In the genomic region with DNA sequence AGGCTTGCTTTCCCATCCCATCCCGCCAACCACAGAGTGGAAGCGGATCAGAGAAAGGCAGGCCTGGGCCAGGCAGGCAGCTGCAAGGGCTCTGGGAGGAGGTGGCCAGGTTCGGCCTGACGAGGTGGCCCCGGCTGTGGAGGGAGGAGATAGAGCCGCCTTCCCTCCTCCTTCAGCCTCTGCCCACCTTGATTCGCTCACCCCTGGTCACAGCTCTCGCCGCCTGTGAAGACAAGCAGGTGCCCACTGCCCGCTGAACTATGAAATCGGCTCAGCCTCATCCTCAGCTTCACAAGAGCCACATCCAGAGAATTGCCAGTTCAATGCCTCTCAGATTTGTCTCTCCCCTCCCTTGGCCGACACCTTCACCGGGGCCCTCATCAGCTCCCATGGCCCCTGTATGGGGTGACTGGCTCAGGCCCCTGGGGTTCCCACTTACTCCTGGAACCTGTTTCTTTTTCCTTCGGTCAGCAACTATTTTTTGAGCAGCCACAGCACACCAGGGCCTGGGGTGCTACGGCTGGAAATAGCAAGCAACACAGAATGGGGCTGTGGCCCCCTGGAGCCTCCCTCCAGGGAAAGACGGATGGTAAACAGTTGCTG, we compare ENCODE assay signal across 23 cellular contexts.
"Had no signal": no experiment of that assay in that cellular context is flagged by ENCODE, and none has a peak within 500 bp of the region (broad histone marks: within the 10 kb centered on the region; RNA-seq: fewer than 3 reads in every experiment).

No MANE protein-coding gene starts in this region.

- H3K27me3 ChIP-seq: gastrocnemius medialis, tibial artery had no signal

- H3K9me3 ChIP-seq: gastrocnemius medialis, tibial artery had no signal

- ATAC-seq: activated naive CD8-positive, alpha-beta T cell treated with anti-CD3 and anti-CD28 coated beads, Interleukin-2, amount 50 U/mL, for 24 hours; gastrocnemius medialis; left ventricle myocardium superior; naive thymus-derived CD8-positive, alpha-beta T cell; stimulated activated naive CD8-positive, alpha-beta T cell treated with anti-CD3 and anti-CD28 coated beads, Interleukin-15, Interleukin-2, amounts not matched to agents 100 U/mL and 50 U/mL, for 24 hours; T-cell; WTC11 had no signal

- H3K4me3 ChIP-seq: gastrocnemius medialis, tibial artery had no signal

- H3K4me1 ChIP-seq: gastrocnemius medialis had no signal

- FAIRE-seq: endometrium, urothelium cell line had no signal

- H3K27ac Mint-ChIP-seq: activated CD4-positive, alpha-beta memory T cell treated with anti-CD3 and anti-CD28 coated beads, Interleukin-2, amount 10 ng/mL, durations not matched to agents 7 days and 5 days; activated naive CD8-positive, alpha-beta T cell treated with anti-CD3 and anti-CD28 coated beads, Interleukin-2, amount 50 U/mL, for 24 hours; memory B cell; naive thymus-derived CD8-positive, alpha-beta T cell; T-cell; WTC11 had no signal

- H3K36me3 Mint-ChIP-seq: activated naive CD4-positive, alpha-beta T cell treated with anti-CD3 and anti-CD28 coated beads, Interleukin-2, amount 10 ng/mL, durations not matched to agents 7 days and 5 days; brain; memory B cell; naive thymus-derived CD8-positive, alpha-beta T cell; T-cell; WTC11 had no signal

- H3K27ac ChIP-seq: gastrocnemius medialis, tibial artery had no signal

- H3K36me3 ChIP-seq: gastrocnemius medialis, tibial artery had no signal

- DNase-seq: activated CD4-positive, alpha-beta memory T cell treated with anti-CD3 and anti-CD28 coated beads, Interleukin-2, amount 10 ng/mL, durations not matched to agents 7 days and 5 days; activated CD4-positive, alpha-beta T cell treated with anti-CD3 and anti-CD28 coated beads for 4 hours; activated effector memory CD4-positive, alpha-beta T cell treated with Interleukin-2 at 50 U/mL for 16 hours; activated naive CD4-positive, alpha-beta T cell treated with anti-CD3 and anti-CD28 coated beads, Interleukin-2, amount 10 ng/mL, durations not matched to agents 7 days and 5 days; activated naive CD8-positive, alpha-beta T cell treated with anti-CD3 and anti-CD28 coated beads, Interleukin-2, amount 50 U/mL, for 24 hours; activated T-cell treated with anti-CD3 and anti-CD28 coated beads, Interleukin-2, amount 50 U/mL, for 48 hours; anterior cingulate cortex; caudate nucleus; gastrocnemius medialis; kidney glomerular epithelial cell; left ventricle myocardium superior; nucleus accumbens; retina; stimulated activated naive CD8-positive, alpha-beta T cell treated with anti-CD3 and anti-CD28 coated beads, Interleukin-15, Interleukin-2, amounts not matched to agents 100 U/mL and 50 U/mL, for 24 hours; substantia nigra; T-cell had no signal

- H3K9me3 Mint-ChIP-seq: activated CD4-positive, alpha-beta memory T cell treated with anti-CD3 and anti-CD28 coated beads, Interleukin-2, amount 10 ng/mL, durations not matched to agents 7 days and 5 days; activated naive CD4-positive, alpha-beta T cell treated with anti-CD3 and anti-CD28 coated beads, Interleukin-2, amount 10 ng/mL, durations not matched to agents 7 days and 5 days; activated naive CD8-positive, alpha-beta T cell treated with anti-CD3 and anti-CD28 coated beads, Interleukin-2, amount 50 U/mL, for 24 hours; memory B cell; T-cell; WTC11 had no signal

- H3K4me3 Mint-ChIP-seq: activated CD4-positive, alpha-beta memory T cell treated with anti-CD3 and anti-CD28 coated beads, Interleukin-2, amount 10 ng/mL, durations not matched to agents 7 days and 5 days; activated naive CD4-positive, alpha-beta T cell treated with anti-CD3 and anti-CD28 coated beads, Interleukin-2, amount 10 ng/mL, durations not matched to agents 7 days and 5 days; activated naive CD8-positive, alpha-beta T cell treated with anti-CD3 and anti-CD28 coated beads, Interleukin-2, amount 50 U/mL, for 24 hours; brain; memory B cell; naive thymus-derived CD8-positive, alpha-beta T cell; T-cell; WTC11 had no signal
